ENCODE assay signal across 22 cellular contexts in genomic region chrX:130443883-130444282, GRCh38. TPM values are rescaled to one million over a fixed set of nuclear protein-coding genes. Genes with fewer than 3 reads are reported as not detected.
DNase-seq lines count a peak whose midpoint lies in the region; ATAC-seq, FAIRE-seq and TF ChIP-seq lines count a peak whose summit lies in the region.
"Had no signal": no experiment of that assay in that cellular context is flagged by ENCODE, and none has a peak within 500 bp of the region (broad histone marks: within the 10 kb centered on the region; RNA-seq: fewer than 3 reads in every experiment).

No MANE protein-coding gene starts in this region.

- ATAC-seq in GM18907 (IDR thresholded peaks at IDR 0.05; ENCODE audit: unreplicated experiment) (peak; percentile 60), GM21423 (IDR thresholded peaks at IDR 0.05; ENCODE audit: unreplicated experiment) (no peak)
- ATAC-seq: A549, GM12878 had no signal

- no peaks in the 10 kb centered on the region for H3K36me3 ChIP-seq in bronchial epithelial cell (ENCODE audit: control insufficient read depth, insufficient read depth, low read length)

- TF ChIP-seq CTCF in bronchial epithelial cell (IDR thresholded peaks at IDR 0.05; ENCODE audit: insufficient read depth, low read length, severe bottlenecking) (no peak), fibroblast of mammary gland (conservative IDR thresholded peaks at IDR 0.05; ENCODE audit: control insufficient read depth, insufficient read depth, low read depth, low read length) (no peak)

- peak; percentile 0 for DNase-seq in bronchial epithelial cell (ENCODE audit: low read depth)
- peak; percentile 3 for DNase-seq in fibroblast of mammary gland (ENCODE audit: low read depth)
- peak; percentile 3 for DNase-seq in left kidney (ENCODE audit: low read depth, low spot score)
- no peak for DNase-seq in DMS 273 (lab: John Stamatoyannopoulos, UW; ENCODE audit: unreplicated experiment)
- no peak for DNase-seq in activated effector memory CD4-positive, alpha-beta T cell treated with anti-CD3 and anti-CD28 coated beads, Interleukin-2, amount 50 U/mL, for 16 hours
- no peak for DNase-seq in DMS79 (lab: John Stamatoyannopoulos, UW)
- DNase-seq: 8988T; C1 segment of cervical spinal cord; Calu3; CD4-positive, alpha-beta memory T cell; COR-L47; DMS153; EL; GDM1; GM23248; H7; HCEC 1CT had no signal

- no peak for FAIRE-seq in bronchial epithelial cell (lab: Jason Lieb, UNC)
- FAIRE-seq: A549, GM12878, H1 had no signal

- H3K4me3 ChIP-seq in bronchial epithelial cell (ENCODE audit: low read depth, low read length) = no peak overlapping the region
- H3K4me3 ChIP-seq in fibroblast of mammary gland (ENCODE audit: control insufficient read depth, low read depth, low read length) = no peak overlapping the region
- H3K4me3 ChIP-seq: A549, GM12878, GM23248 had no signal

- no peaks in the 10 kb centered on the region for H3K27me3 ChIP-seq in bronchial epithelial cell (ENCODE audit: control insufficient read depth, insufficient read depth, low read length)

RNA-seq across cellular contexts. Expression of gene RBMX2, which starts 42.1 kb away (rescaled TPM):
- total RNA-seq in bronchial epithelial cell = 27.1 TPM in 2 replicates

RNA-seq across cellular contexts. Expression of gene GPR119, which starts 58.4 kb away (rescaled TPM):
- not detected in 2 replicates for total RNA-seq in bronchial epithelial cell
- total RNA-seq: Calu3; CD4-positive, alpha-beta memory T cell; GM12878; GM23248; H1; H7 had no signal

Comparison
In these comparisons a context has a peak if more than half of its experiments do, and no peak if none do; other contexts are left out.
1. DNase-seq: peak in bronchial epithelial cell (single experiment), fibroblast of mammary gland (single experiment) and left kidney (single experiment); none in DMS 273 (single experiment), activated effector memory CD4-positive, alpha-beta T cell treated with anti-CD3 and anti-CD28 coated beads, Interleukin-2, amount 50 U/mL, for 16 hours (single experiment) and DMS79 (single experiment).